8 cellular contexts compared by ENCODE assay signal in the genomic region with DNA sequence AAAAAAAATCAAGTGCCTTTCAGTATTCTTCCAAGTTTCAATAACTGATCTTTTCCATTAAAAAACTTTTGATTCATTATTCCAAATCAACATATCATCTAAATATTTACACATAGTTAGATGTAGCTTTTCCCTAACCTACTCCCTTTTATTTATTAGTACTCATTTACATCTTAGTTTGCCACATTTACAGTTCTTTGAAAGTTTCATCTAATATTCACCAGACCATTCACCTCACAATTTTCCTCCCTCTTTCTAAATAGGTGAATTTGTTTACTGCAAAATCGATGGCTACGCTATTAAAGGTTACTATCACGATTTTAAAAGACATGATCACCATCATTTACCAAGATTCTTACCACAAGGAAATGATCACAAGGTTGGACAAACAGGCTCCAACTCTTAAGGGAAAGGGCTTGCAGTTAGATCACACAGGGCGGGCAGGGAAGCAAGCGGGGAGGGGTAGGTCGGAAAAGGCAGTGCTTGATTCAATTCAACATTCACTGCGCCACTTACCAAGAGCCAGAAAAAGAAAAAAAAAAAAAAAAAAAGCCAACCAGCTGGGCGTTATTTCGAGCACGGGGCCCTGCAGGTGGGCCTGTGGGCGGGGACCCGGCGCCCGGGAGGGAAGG. TPM values are rescaled to one million over a fixed set of nuclear protein-coding genes. Genes with fewer than 3 reads are reported as not detected.
DNase-seq lines count a peak whose midpoint lies in the region; ATAC-seq and TF ChIP-seq lines count a peak whose summit lies in the region.

No MANE protein-coding gene starts in this region.

- peaks cover under 1% of the 10 kb centered on the region for H3K36me3 ChIP-seq in rectal smooth muscle tissue (ENCODE audit: control insufficient read depth, insufficient read depth, low read length)

- no peaks in the 10 kb centered on the region for H3K27me3 ChIP-seq in rectal smooth muscle tissue (ENCODE audit: control insufficient read depth, insufficient read depth, low read length)

- H3K9me3 ChIP-seq in T-helper 17 cell (ENCODE audit: control insufficient read depth, low read length, poor library complexity, severe bottlenecking): no peaks in the 10 kb centered on the region

- H3K27me3 Mint-ChIP-seq in T-helper 17 cell: no peaks in the 10 kb centered on the region

- DNase-seq in DMS79 treated with DMSO at 0.1 percent for 48 hours (lab: John Stamatoyannopoulos, UW): peak; percentile 93
- DNase-seq in DMS79 (lab: John Stamatoyannopoulos, UW): no peak
- DNase-seq in T-helper 17 cell: no peak
- peak; percentile 70 for DNase-seq in fibroblast of the aortic adventitia (ENCODE audit: low read depth)
- DNase-seq in omental fat pad (ENCODE audit: low spot score): no peak
- DNase-seq in H4 (ENCODE audit: low spot score): no peak
- no peak for DNase-seq in kidney tubule cell (ENCODE audit: low spot score)

- H3K27ac Mint-ChIP-seq in T-helper 17 cell: peak overlapping the region; percentile 99

- H3K36me3 Mint-ChIP-seq in T-helper 17 cell (ENCODE audit: low read depth): peaks cover 11% of the 10 kb centered on the region

- H3K4me3 Mint-ChIP-seq in T-helper 17 cell: peak overlapping the region; percentile 99

- H3K9ac ChIP-seq in rectal smooth muscle tissue (ENCODE audit: low read length): peak overlapping the region; percentile 51

- peaks cover 32% of the 10 kb centered on the region for H3K4me1 Mint-ChIP-seq in T-helper 17 cell

- H3K4me1 ChIP-seq in rectal smooth muscle tissue (ENCODE audit: control insufficient read depth, insufficient read depth, low read length): peaks cover 9% of the 10 kb centered on the region

- no peak for ATAC-seq in T-helper 17 cell
- ATAC-seq in omental fat pad (ENCODE audit: low FRiP score): no peak

- H3K4me3 ChIP-seq in fibroblast of the aortic adventitia (ENCODE audit: low read depth, low read length): peak overlapping the region; percentile 97
- H3K4me3 ChIP-seq in rectal smooth muscle tissue (ENCODE audit: low read length): peak overlapping the region; percentile 86

- TF ChIP-seq CTCF in fibroblast of the aortic adventitia (IDR thresholded peaks at IDR 0.05; ENCODE audit: insufficient read depth, low read length): no peak
- TF ChIP-seq CTCF in omental fat pad (IDR thresholded peaks at IDR 0.05): no peak

- H3K27ac ChIP-seq in rectal smooth muscle tissue (ENCODE audit: low read depth, low read length): peak overlapping the region; percentile 93

RNA-seq across cellular contexts. Expression of a gene that starts 0.6 kb away (rescaled TPM):
- 10 to 100 TPM; 62.0 to 69.4 TPM for total RNA-seq in T-helper 17 cell
- 24.2 and 191 TPM in 2 replicates for total RNA-seq in fibroblast of the aortic adventitia (ENCODE audit: low replicate concordance)
- 100 to 1,000 TPM in 1 of 4 donors, 10 to 100 TPM in 3; 70.2 to 114 (median 81.5) TPM for total RNA-seq in omental fat pad
- total RNA-seq in H4 (2014; rRNA removed; shearing (Covaris generic)): 63.9 and 68.2 TPM in 2 replicates

Comparison
In these comparisons a context has a peak if more than half of its experiments do, and no peak if none do; other contexts are left out.
1. DNase-seq: peak in DMS79 treated with DMSO at 0.1 percent for 48 hours (single experiment) and fibroblast of the aortic adventitia (single experiment); none in DMS79 (single experiment), T-helper 17 cell (0 of 3), omental fat pad (single experiment), H4 (single experiment) and kidney tubule cell (single experiment).